ENCODE assay signal across 16 cellular contexts in genomic region chr11:114326151-114326550, GRCh38. TPM values are rescaled to one million over a fixed set of nuclear protein-coding genes. Genes with fewer than 3 reads are reported as not detected.
A peak's percentile ranks its signal among the peaks of the same experiment; 100 is the strongest.
DNase-seq lines count a peak whose midpoint lies in the region; ATAC-seq, FAIRE-seq and TF ChIP-seq lines count a peak whose summit lies in the region.
"Had no signal": no experiment of that assay in that cellular context is flagged by ENCODE, and none has a peak within 500 bp of the region (broad histone marks: within the 10 kb centered on the region; RNA-seq: fewer than 3 reads in every experiment).

No MANE protein-coding gene starts in this region.

- no peak for ATAC-seq in HG03457 (IDR thresholded peaks at IDR 0.05; ENCODE audit: unreplicated experiment)

- H3K79me2 ChIP-seq in MM.1S (ENCODE audit: low read length), result no peaks in the 10 kb centered on the region

- no peak overlapping the region for H3K9ac ChIP-seq in MM.1S (ENCODE audit: low read length)
- H3K9ac ChIP-seq: BLaER1 had no signal

- peak; percentile 57 for FAIRE-seq in GM12892 (lab: Jason Lieb, UNC)
- FAIRE-seq: H1 had no signal

- no peak for TF ChIP-seq POLR2A in GM12892 (IDR thresholded peaks at IDR 0.05; ENCODE audit: low read depth, low read length)

- H3K36me3 ChIP-seq in MM.1S (replicated peaks; ENCODE audit: insufficient read depth, low read length), result no peaks in the 10 kb centered on the region
- H3K36me3 ChIP-seq in neutrophil, result no peaks in the 10 kb centered on the region
- H3K36me3 ChIP-seq in SJCRH30, result no peaks in the 10 kb centered on the region
- H3K36me3 ChIP-seq: BLaER1, HAP-1 had no signal

- TF ChIP-seq CTCF in MM.1S (IDR thresholded peaks at IDR 0.05; ENCODE audit: low read length) (no peak), neutrophil (IDR thresholded peaks at IDR 0.05) (no peak)

- in situ Hi-C loops in SK-MEL-5 (cut with HindIII; ENCODE audit: low pct_unique_long_range_greater_than_20kb, low sequenced_read_pairs), result no loop called here

- H2AFZ ChIP-seq in MM.1S (ENCODE audit: low read length), result no peak overlapping the region

- DNase-seq in GM12892 (ENCODE audit: insufficient read length) (no peak), MM.1S (peak; percentile 69), SK-MEL-5 (ENCODE audit: low read depth, low spot score) (peak; percentile 81), SJCRH30 (no peak), retina (no peak)
- DNase-seq: 8988T; CD4-positive, alpha-beta memory T cell; DMS153; DMS79; GF-D8 had no signal

- peak overlapping the region; percentile 40; the same call in 1 of the 2 replicates for H3K27ac ChIP-seq in MM.1S (ENCODE audit: low read length)
- H3K27ac ChIP-seq in neutrophil, result peak overlapping the region; percentile 49
- no peak overlapping the region for H3K27ac ChIP-seq in SJCRH30
- H3K27ac ChIP-seq: BLaER1 had no signal

- no peak overlapping the region for H3K4me3 ChIP-seq in MM.1S (ENCODE audit: low read length)
- H3K4me3 ChIP-seq in neutrophil (ENCODE audit: low read depth in 1 of 2, low read length in 1 of 2), result no peak overlapping the region
- H3K4me3 ChIP-seq in SJCRH30, result no peak overlapping the region
- H3K4me3 ChIP-seq: BLaER1, HAP-1 had no signal

- 0 out of 2 replicates have a peak, but pooled peaks cover 3% of the 10 kb centered on the region for H3F3A ChIP-seq in MM.1S (ENCODE audit: insufficient read depth, low read length)

- H3K4me1 ChIP-seq in MM.1S (ENCODE audit: low read length) (peaks cover 11% of the 10 kb centered on the region), neutrophil (ENCODE audit: control insufficient read depth in 1 of 2, insufficient read depth in 1 of 2, low read depth in 1 of 2, low read length in 1 of 2) (peaks cover 19 to 20% of the 10 kb centered on the region in 2 experiments), SJCRH30 (no peaks in the 10 kb centered on the region)
- H3K4me1 ChIP-seq: HAP-1 had no signal

- H3K27me3 ChIP-seq in MM.1S (replicated peaks; ENCODE audit: insufficient read depth, low read length) (no peaks in the 10 kb centered on the region), neutrophil (no peaks in the 10 kb centered on the region), SJCRH30 (no peaks in the 10 kb centered on the region)
- H3K27me3 ChIP-seq: BLaER1 had no signal

- H4K20me1 ChIP-seq in MM.1S (ENCODE audit: insufficient read depth, low read length), result no peaks in the 10 kb centered on the region
- H4K20me1 ChIP-seq: BLaER1 had no signal

- H3K9me3 ChIP-seq in MM.1S (replicated peaks; ENCODE audit: insufficient read depth, low read length) (no peaks in the 10 kb centered on the region), neutrophil (no peaks in the 10 kb centered on the region), SJCRH30 (replicated peaks) (no peaks in the 10 kb centered on the region; the same call in none of the 2 replicates)
- H3K9me3 ChIP-seq: HAP-1 had no signal

- peak overlapping the region; percentile 23; the same call in 1 of the 2 replicates for H3K4me2 ChIP-seq in MM.1S (ENCODE audit: low read depth, low read length)

- no peaks in the 10 kb centered on the region for H3K9me2 ChIP-seq in MM.1S (replicated peaks; ENCODE audit: insufficient read depth, low read length)

RNA-seq across cellular contexts. Expression of gene NNMT, which starts 30.0 kb away (rescaled TPM):
- polyA plus RNA-seq in GM12892 (2012; ENCODE audit: missing spikeins), result not detected
- 56.4 and 57.7 TPM in 2 replicates for total RNA-seq in SK-MEL-5 (2014; rRNA removed; shearing (Covaris generic))
- 69.0 and 75.3 TPM in 2 replicates for polyA plus RNA-seq in SK-MEL-5 (2015; cell fraction: cytosol; rRNA removed)
- 23.3 and 25.1 TPM in 2 replicates for polyA plus RNA-seq in SK-MEL-5 (2015; cell fraction: nucleus; rRNA removed)
- total RNA-seq in SJCRH30 (2014; rRNA removed; shearing (Covaris generic)), result 51.2 and 59.6 TPM in 2 replicates
- total RNA-seq: CD4-positive, alpha-beta memory T cell; H1 had no signal
- polyA plus RNA-seq: CD14-positive monocyte; CD4-positive, alpha-beta memory T cell; H1 had no signal

Comparison
In these comparisons a context has a peak if more than half of its experiments do, and no peak if none do; other contexts are left out.
1. DNase-seq: peak in MM.1S (single experiment) and SK-MEL-5 (single experiment); none in GM12892 (single experiment), SJCRH30 (0 of 2) and retina (single experiment).